In genomic region chr6:170269151-170269872, GRCh38 we compare ENCODE assay signal across 12 cellular contexts. TPM values are rescaled to one million over a fixed set of nuclear protein-coding genes. Genes with fewer than 3 reads are reported as not detected.
A peak's percentile ranks its signal among the peaks of the same experiment; 100 is the strongest.
DNase-seq lines count a peak whose midpoint lies in the region; ATAC-seq and TF ChIP-seq lines count a peak whose summit lies in the region.
"Had no signal": no experiment of that assay in that cellular context is flagged by ENCODE, and none has a peak within 500 bp of the region (broad histone marks: within the 10 kb centered on the region; RNA-seq: fewer than 3 reads in every experiment).

No MANE protein-coding gene starts in this region.

- no peaks in the 10 kb centered on the region for H3K36me3 ChIP-seq in heart left ventricle
- no peaks in the 10 kb centered on the region for H3K36me3 ChIP-seq in right atrium auricular region
- H3K36me3 ChIP-seq in mucosa of descending colon (ENCODE audit: low read depth), result no peaks in the 10 kb centered on the region
- H3K36me3 ChIP-seq in PC-9 (ENCODE audit: low read depth), result no peaks in the 10 kb centered on the region

- no peak for TF ChIP-seq POLR2A in heart left ventricle (IDR thresholded peaks at IDR 0.05)

- H3K4me1 ChIP-seq in heart left ventricle, result peaks cover 0 to 22% (median 13%) of the 10 kb centered on the region in 12 donors
- peaks cover 0 to under 1% of the 10 kb centered on the region in 2 donors for H3K4me1 ChIP-seq in right atrium auricular region
- H3K4me1 ChIP-seq in mucosa of descending colon (ENCODE audit: low read depth), result peaks cover 14% of the 10 kb centered on the region
- no peaks in the 10 kb centered on the region for H3K4me1 ChIP-seq in PC-9 (replicated peaks; ENCODE audit: insufficient read depth)

- CTCF ChIA-PET in PC-9 (lab: Charles Lee), result no interaction called here

- BruUV-seq in PC-9 (replicated peaks; lab: Mats Ljungman, UMichigan), result no TSS peak

- 86 to 91% (median 87%) methylated on average over 21 to 23 of the region's 23 CpGs for WGBS in heart left ventricle, 4 donors

- H3F3A ChIP-seq in PC-9 (ENCODE audit: insufficient read depth, low read depth), result no peaks in the 10 kb centered on the region

- H3K4me3 ChIP-seq in heart left ventricle, result no peak overlapping the region
- no peak overlapping the region for H3K4me3 ChIP-seq in right atrium auricular region
- no peak overlapping the region for H3K4me3 ChIP-seq in mucosa of descending colon
- no peak overlapping the region for H3K4me3 ChIP-seq in PC-9
- H3K4me3 ChIP-seq: lung had no signal

- no peaks in the 10 kb centered on the region for H4K20me1 ChIP-seq in PC-9 (ENCODE audit: insufficient read depth)

- H3K79me2 ChIP-seq in PC-9 (ENCODE audit: low read depth), result no peaks in the 10 kb centered on the region

- H3K27me3 ChIP-seq in heart left ventricle (no peaks in the 10 kb centered on the region), right atrium auricular region (no peaks in the 10 kb centered on the region), PC-9 (ENCODE audit: insufficient read depth, low read depth) (peaks cover 76% of the 10 kb centered on the region)

- DNase-seq in heart left ventricle (peak in 3 of 5 donors; percentile 16 to 40 (median 23)), right atrium auricular region (ENCODE audit: low spot score) (no peak), NCI-H748 treated with DMSO at 0.1 percent for 48 hours (lab: John Stamatoyannopoulos, UW) (peak; percentile 95), mucosa of descending colon (peak; percentile 65 to 82 (median 71)), putamen (ENCODE audit: low spot score) (no peak), PC-9 (no peak), SK-N-DZ (ENCODE audit: low spot score) (no peak)
- DNase-seq: activated T-cell treated with anti-CD3 and anti-CD28 coated beads, Interleukin-2, amount 50 U/mL, for 1 hour; amniotic stem cell; MM.1S had no signal

- H3K4me2 ChIP-seq in PC-9, result no peak overlapping the region

- H3K27ac ChIP-seq in heart left ventricle, result no peak overlapping the region
- no peak overlapping the region for H3K27ac ChIP-seq in right atrium auricular region
- no peak overlapping the region for H3K27ac ChIP-seq in PC-9

- H2AFZ ChIP-seq in PC-9, result no peak overlapping the region

- H3K9me2 ChIP-seq in PC-9 (ENCODE audit: insufficient read depth), result no peaks in the 10 kb centered on the region

- ATAC-seq in heart left ventricle (peak in 1 of 4 donors; percentile 4), mucosa of descending colon (peak; percentile 80), HG02981 (IDR thresholded peaks at IDR 0.05; ENCODE audit: unreplicated experiment) (no peak)

- intact Hi-C loops in heart left ventricle (cut with DNase I) (loop anchor here in 1 of 10 donors (5.0 kb wide), 1 partner anchor 127 kb away; no protein-coding TSS in a partner anchor), mucosa of descending colon (cut with DNase I, micrococcal nuclease) (no loop called here), PC-9 (cut with micrococcal nuclease; ENCODE audit: unreplicated experiment) (no loop called here)

- no peaks in the 10 kb centered on the region for H3K9me3 ChIP-seq in heart left ventricle
- H3K9me3 ChIP-seq in right atrium auricular region, result no peaks in the 10 kb centered on the region
- no peaks in the 10 kb centered on the region for H3K9me3 ChIP-seq in mucosa of descending colon
- H3K9me3 ChIP-seq in PC-9 (ENCODE audit: insufficient read depth, low read depth), result no peaks in the 10 kb centered on the region

- TF ChIP-seq CTCF in heart left ventricle (IDR thresholded peaks at IDR 0.05) (no peak), right atrium auricular region (IDR thresholded peaks at IDR 0.05) (no peak), mucosa of descending colon (IDR thresholded peaks at IDR 0.05) (no peak), PC-9 (conservative IDR thresholded peaks at IDR 0.05) (no peak)

- POLR2A ChIA-PET in PC-9 (lab: Charles Lee; ENCODE audit: unreplicated experiment), result no interaction called here

RNA-seq across cellular contexts. Expression of gene DLL1, which starts 21.6 kb away (rescaled TPM):
- 10 to 100 TPM in 1 of 9 donors, 1 to 10 TPM in 8; 5.5 to 10.7 (median 8.0) TPM for total RNA-seq in heart left ventricle
- polyA plus RNA-seq in heart left ventricle, result 10 to 100 TPM in 1 of 2 donors, 1 to 10 TPM in 1; 2.6 to 10.0 TPM
- total RNA-seq in right atrium auricular region, result 10 to 100 TPM; 11.2 to 22.0 TPM
- total RNA-seq in mucosa of descending colon, result 10 to 100 TPM; 11.0 to 24.0 (median 16.5) TPM
- total RNA-seq in PC-9 (2021), result not detected in 2 replicates
- 2.6 and 3.0 TPM in 2 replicates for polyA plus RNA-seq in SK-N-DZ (2014; cell fraction: cytosol; rRNA removed)
- polyA plus RNA-seq in SK-N-DZ (2014; cell fraction: nucleus; rRNA removed), result 7.3 and 9.7 TPM in 2 replicates

RNA-seq across cellular contexts. Expression of gene FAM120B, which starts 37.2 kb away (rescaled TPM):
- total RNA-seq in heart left ventricle (10 to 100 TPM; 12.1 to 29.4 (median 19.9) TPM), right atrium auricular region (10 to 100 TPM; 14.7 to 18.6 TPM), mucosa of descending colon (10 to 100 TPM; 30.7 to 40.0 (median 38.3) TPM), PC-9 (2021) (13.6 and 14.3 TPM in 2 replicates)
- polyA plus RNA-seq in heart left ventricle, result 1 to 10 TPM; 6.6 to 7.3 TPM
- polyA plus RNA-seq in SK-N-DZ (2014; cell fraction: cytosol; rRNA removed), result 7.8 and 9.1 TPM in 2 replicates
- polyA plus RNA-seq in SK-N-DZ (2014; cell fraction: nucleus; rRNA removed), result 13.9 and 18.7 TPM in 2 replicates

Comparison
In these comparisons a context has a peak if more than half of its experiments do, and no peak if none do; other contexts are left out.
1. DNase-seq: peak in heart left ventricle (3 of 5), NCI-H748 treated with DMSO at 0.1 percent for 48 hours (single experiment) and mucosa of descending colon (3 of 3); none in right atrium auricular region (single experiment), putamen (single experiment), PC-9 (0 of 2) and SK-N-DZ (single experiment).